Comparison of ENCODE assay signal across 8 cellular contexts in genomic region chr12:110281549-110282342, GRCh38. TPM values are rescaled to one million over a fixed set of nuclear protein-coding genes. Genes with fewer than 3 reads are reported as not detected.
DNase-seq lines count a peak whose midpoint lies in the region; ATAC-seq and TF ChIP-seq lines count a peak whose summit lies in the region.

No MANE protein-coding gene starts in this region.

- peaks cover 72% of the 10 kb centered on the region for H3K36me3 Mint-ChIP-seq in Calu3 (ENCODE audit: insufficient read depth, unreplicated experiment)

- no TSS peak for BruUV-seq in Calu3 (replicated peaks; lab: Mats Ljungman, UMichigan)

- H3K27me3 ChIP-seq in adipocyte (replicated peaks; ENCODE audit: control insufficient read depth, insufficient read depth, low read length) (no peaks in the 10 kb centered on the region), left ventricle myocardium inferior (ENCODE audit: low read depth) (no peaks in the 10 kb centered on the region)

- H3K4me1 Mint-ChIP-seq in Calu3 (ENCODE audit: low read depth, unreplicated experiment) = peaks cover 24% of the 10 kb centered on the region

- H3K9me3 Mint-ChIP-seq in Calu3 (ENCODE audit: low read depth, unreplicated experiment) = no peaks in the 10 kb centered on the region

- peaks cover 40% of the 10 kb centered on the region for H3K4me1 ChIP-seq in adipocyte (ENCODE audit: control insufficient read depth, insufficient read depth, low read length)
- peaks cover 91% of the 10 kb centered on the region for H3K4me1 ChIP-seq in left ventricle myocardium inferior

- ATAC-seq in GM19455 (IDR thresholded peaks at IDR 0.05; ENCODE audit: unreplicated experiment) (peak; percentile 40), HG03565 (IDR thresholded peaks at IDR 0.05; ENCODE audit: unreplicated experiment) (peak; percentile 14), SK-N-SH treated with all-trans-retinoic acid at 6 μM for 48 hours (peak; percentile 56)

- DNase-seq in Calu3 = peak; percentile 77
- DNase-seq in adipocyte (ENCODE audit: low read depth) = peak; percentile 80
- peak; percentile 43 for DNase-seq in left ventricle myocardium inferior
- DNase-seq in renal cortical epithelial cell (ENCODE audit: low read depth) = peak; percentile 42
- no peak for DNase-seq in NCI-H187 treated with DMSO at 0.1 percent for 48 hours (lab: John Stamatoyannopoulos, UW)

- H3K9ac ChIP-seq in adipocyte (ENCODE audit: low read length) = peak overlapping the region; percentile 98

- TF ChIP-seq CTCF in Calu3 (IDR thresholded peaks at IDR 0.05; ENCODE audit: unreplicated experiment) (no peak), left ventricle myocardium inferior (IDR thresholded peaks at IDR 0.05; ENCODE audit: borderline replicate concordance) (no peak)

- no peaks in the 10 kb centered on the region for H3K27me3 Mint-ChIP-seq in Calu3 (ENCODE audit: unreplicated experiment)

- H3K9me3 ChIP-seq in adipocyte (ENCODE audit: control insufficient read depth, low read length) (no peaks in the 10 kb centered on the region), left ventricle myocardium inferior (replicated peaks) (no peaks in the 10 kb centered on the region)

- H3K36me3 ChIP-seq in adipocyte (ENCODE audit: control insufficient read depth, insufficient read depth, low read length, severe bottlenecking) = peaks cover 25% of the 10 kb centered on the region
- H3K36me3 ChIP-seq in left ventricle myocardium inferior = peaks cover 47% of the 10 kb centered on the region

- CTCF ChIA-PET in Calu3 (lab: Charles Lee) = interaction anchor here (1.5 to 2.1 kb wide), 2 partner anchors 34 to 58 kb away, joined by 3 to 9 read pairs; no protein-coding TSS in a partner anchor

- H3K4me3 Mint-ChIP-seq in Calu3 (ENCODE audit: low read depth, unreplicated experiment) = peak overlapping the region; percentile 90

- H3K27ac ChIP-seq in left ventricle myocardium inferior (replicated peaks) = peak overlapping the region; percentile 97

- peak overlapping the region; percentile 85 for H3K4me3 ChIP-seq in adipocyte (ENCODE audit: low read length)
- H3K4me3 ChIP-seq in left ventricle myocardium inferior = peak overlapping the region; percentile 96

- H3K27ac Mint-ChIP-seq in Calu3 (ENCODE audit: unreplicated experiment) = peak overlapping the region; percentile 88

- intact Hi-C loops in Calu3 (cut with micrococcal nuclease; ENCODE audit: unreplicated experiment) = loop anchor here (2.0 kb wide), 1 partner anchor 33 kb away; no protein-coding TSS in a partner anchor
- intact Hi-C loops in left ventricle myocardium inferior (cut with micrococcal nuclease) = no loop called here

TF ChIP-seq in SK-N-SH treated with all-trans-retinoic acid at 6 μM for 48 hours, 23 proteins besides CTCF, POLR2A, EP300 and RAD21:
- TF ChIP-seq ZNF70 (CRISPR knock-in tag; IDR thresholded peaks at IDR 0.05) = no peak
- no peak for TF ChIP-seq BACH2 (CRISPR knock-in tag; IDR thresholded peaks at IDR 0.05; ENCODE audit: borderline replicate concordance)
- no peak for TF ChIP-seq ISL1 (CRISPR knock-in tag; IDR thresholded peaks at IDR 0.05)
- no peak for TF ChIP-seq ARNTL (CRISPR knock-in tag; IDR thresholded peaks at IDR 0.05; ENCODE audit: borderline replicate concordance, low read depth)
- no peak for TF ChIP-seq GLIS3 (CRISPR knock-in tag; IDR thresholded peaks at IDR 0.05)
- TF ChIP-seq, protein P1, sequence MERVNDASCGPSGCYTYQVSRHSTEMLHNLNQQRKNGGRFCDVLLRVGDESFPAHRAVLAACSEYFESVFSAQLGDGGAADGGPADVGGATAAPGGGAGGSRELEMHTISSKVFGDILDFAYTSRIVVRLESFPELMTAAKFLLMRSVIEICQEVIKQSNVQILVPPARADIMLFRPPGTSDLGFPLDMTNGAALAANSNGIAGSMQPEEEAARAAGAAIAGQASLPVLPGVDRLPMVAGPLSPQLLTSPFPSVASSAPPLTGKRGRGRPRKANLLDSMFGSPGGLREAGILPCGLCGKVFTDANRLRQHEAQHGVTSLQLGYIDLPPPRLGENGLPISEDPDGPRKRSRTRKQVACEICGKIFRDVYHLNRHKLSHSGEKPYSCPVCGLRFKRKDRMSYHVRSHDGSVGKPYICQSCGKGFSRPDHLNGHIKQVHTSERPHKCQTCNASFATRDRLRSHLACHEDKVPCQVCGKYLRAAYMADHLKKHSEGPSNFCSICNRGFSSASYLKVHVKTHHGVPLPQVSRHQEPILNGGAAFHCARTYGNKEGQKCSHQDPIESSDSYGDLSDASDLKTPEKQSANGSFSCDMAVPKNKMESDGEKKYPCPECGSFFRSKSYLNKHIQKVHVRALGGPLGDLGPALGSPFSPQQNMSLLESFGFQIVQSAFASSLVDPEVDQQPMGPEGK (CRISPR knock-in tag; IDR thresholded peaks at IDR 0.05; ENCODE audit: borderline replicate concordance) = no peak
- TF ChIP-seq, protein P2, sequence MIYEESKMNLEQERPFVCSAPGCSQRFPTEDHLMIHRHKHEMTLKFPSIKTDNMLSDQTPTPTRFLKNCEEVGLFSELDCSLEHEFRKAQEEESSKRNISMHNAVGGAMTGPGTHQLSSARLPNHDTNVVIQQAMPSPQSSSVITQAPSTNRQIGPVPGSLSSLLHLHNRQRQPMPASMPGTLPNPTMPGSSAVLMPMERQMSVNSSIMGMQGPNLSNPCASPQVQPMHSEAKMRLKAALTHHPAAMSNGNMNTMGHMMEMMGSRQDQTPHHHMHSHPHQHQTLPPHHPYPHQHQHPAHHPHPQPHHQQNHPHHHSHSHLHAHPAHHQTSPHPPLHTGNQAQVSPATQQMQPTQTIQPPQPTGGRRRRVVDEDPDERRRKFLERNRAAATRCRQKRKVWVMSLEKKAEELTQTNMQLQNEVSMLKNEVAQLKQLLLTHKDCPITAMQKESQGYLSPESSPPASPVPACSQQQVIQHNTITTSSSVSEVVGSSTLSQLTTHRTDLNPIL (CRISPR knock-in tag; IDR thresholded peaks at IDR 0.05; ENCODE audit: low read depth) = no peak
- no peak for TF ChIP-seq RARB (CRISPR knock-in tag; IDR thresholded peaks at IDR 0.05)
- TF ChIP-seq OSR1 (CRISPR knock-in tag; IDR thresholded peaks at IDR 0.05) = no peak
- TF ChIP-seq ZNF8 (CRISPR knock-in tag; IDR thresholded peaks at IDR 0.05) = no peak
- TF ChIP-seq ZFP3 (CRISPR knock-in tag; IDR thresholded peaks at IDR 0.05) = no peak
- TF ChIP-seq, protein P3, sequence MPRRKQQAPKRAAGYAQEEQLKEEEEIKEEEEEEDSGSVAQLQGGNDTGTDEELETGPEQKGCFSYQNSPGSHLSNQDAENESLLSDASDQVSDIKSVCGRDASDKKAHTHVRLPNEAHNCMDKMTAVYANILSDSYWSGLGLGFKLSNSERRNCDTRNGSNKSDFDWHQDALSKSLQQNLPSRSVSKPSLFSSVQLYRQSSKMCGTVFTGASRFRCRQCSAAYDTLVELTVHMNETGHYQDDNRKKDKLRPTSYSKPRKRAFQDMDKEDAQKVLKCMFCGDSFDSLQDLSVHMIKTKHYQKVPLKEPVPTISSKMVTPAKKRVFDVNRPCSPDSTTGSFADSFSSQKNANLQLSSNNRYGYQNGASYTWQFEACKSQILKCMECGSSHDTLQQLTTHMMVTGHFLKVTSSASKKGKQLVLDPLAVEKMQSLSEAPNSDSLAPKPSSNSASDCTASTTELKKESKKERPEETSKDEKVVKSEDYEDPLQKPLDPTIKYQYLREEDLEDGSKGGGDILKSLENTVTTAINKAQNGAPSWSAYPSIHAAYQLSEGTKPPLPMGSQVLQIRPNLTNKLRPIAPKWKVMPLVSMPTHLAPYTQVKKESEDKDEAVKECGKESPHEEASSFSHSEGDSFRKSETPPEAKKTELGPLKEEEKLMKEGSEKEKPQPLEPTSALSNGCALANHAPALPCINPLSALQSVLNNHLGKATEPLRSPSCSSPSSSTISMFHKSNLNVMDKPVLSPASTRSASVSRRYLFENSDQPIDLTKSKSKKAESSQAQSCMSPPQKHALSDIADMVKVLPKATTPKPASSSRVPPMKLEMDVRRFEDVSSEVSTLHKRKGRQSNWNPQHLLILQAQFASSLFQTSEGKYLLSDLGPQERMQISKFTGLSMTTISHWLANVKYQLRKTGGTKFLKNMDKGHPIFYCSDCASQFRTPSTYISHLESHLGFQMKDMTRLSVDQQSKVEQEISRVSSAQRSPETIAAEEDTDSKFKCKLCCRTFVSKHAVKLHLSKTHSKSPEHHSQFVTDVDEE (CRISPR knock-in tag; IDR thresholded peaks at IDR 0.05) = no peak
- TF ChIP-seq, protein P4, sequence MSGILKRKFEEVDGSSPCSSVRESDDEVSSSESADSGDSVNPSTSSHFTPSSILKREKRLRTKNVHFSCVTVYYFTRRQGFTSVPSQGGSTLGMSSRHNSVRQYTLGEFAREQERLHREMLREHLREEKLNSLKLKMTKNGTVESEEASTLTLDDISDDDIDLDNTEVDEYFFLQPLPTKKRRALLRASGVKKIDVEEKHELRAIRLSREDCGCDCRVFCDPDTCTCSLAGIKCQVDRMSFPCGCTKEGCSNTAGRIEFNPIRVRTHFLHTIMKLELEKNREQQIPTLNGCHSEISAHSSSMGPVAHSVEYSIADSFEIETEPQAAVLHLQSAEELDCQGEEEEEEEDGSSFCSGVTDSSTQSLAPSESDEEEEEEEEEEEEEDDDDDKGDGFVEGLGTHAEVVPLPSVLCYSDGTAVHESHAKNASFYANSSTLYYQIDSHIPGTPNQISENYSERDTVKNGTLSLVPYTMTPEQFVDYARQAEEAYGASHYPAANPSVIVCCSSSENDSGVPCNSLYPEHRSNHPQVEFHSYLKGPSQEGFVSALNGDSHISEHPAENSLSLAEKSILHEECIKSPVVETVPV (CRISPR knock-in tag; IDR thresholded peaks at IDR 0.05) = no peak
- TF ChIP-seq PPARA (CRISPR knock-in tag; IDR thresholded peaks at IDR 0.05; ENCODE audit: borderline replicate concordance) = no peak
- TF ChIP-seq TCF4 (CRISPR knock-in tag; IDR thresholded peaks at IDR 0.05; ENCODE audit: borderline replicate concordance) = no peak

RNA-seq across cellular contexts. Expression of gene ATP2A2, which starts 0.7 kb away (rescaled TPM):
- total RNA-seq in Calu3 (2022) (388 and 437 TPM in 2 replicates), left ventricle myocardium inferior (1,955 TPM), renal cortical epithelial cell (77.1 and 157 TPM in 2 replicates)
